In genomic region chr2:3079466-3079865, GRCh38 we compare ENCODE assay signal across 24 cellular contexts.
"Had no signal": no experiment of that assay in that cellular context is flagged by ENCODE, and none has a peak within 500 bp of the region (broad histone marks: within the 10 kb centered on the region; RNA-seq: fewer than 3 reads in every experiment).

No MANE protein-coding gene starts in this region.

- H3K4me2 ChIP-seq: hepatocyte, neural progenitor cell had no signal

- H3K9me3 ChIP-seq: left ventricle myocardium inferior, ovary, right atrium auricular region, vagina had no signal

- H3K36me3 Mint-ChIP-seq: mesothelial cell of epicardium; natural killer cell; neural progenitor cell; stimulated activated memory B cell treated with anti-CD40 and anti-IgM and Interleukin-4, amounts not matched to agents 10 μg/mL and 1 μg/mL and 100 μg/mL, for 72 hours; type B pancreatic cell had no signal

- H2AFZ ChIP-seq: hepatocyte, neural progenitor cell had no signal

- H3K79me2 ChIP-seq: hepatocyte had no signal

- H3K27me3 ChIP-seq: hepatocyte, neural progenitor cell, ovary, right atrium auricular region, tibial nerve, vagina had no signal

- DNase-seq: left ventricle myocardium inferior; naive B cell; natural killer cell; nephron progenitor cell; ovary; small intestine; stimulated activated CD4-positive, alpha-beta T cell treated with anti-CD3 and anti-CD28 coated beads, Interleukin-1b, Interleukin-23, amount 100 ng/mL, for 48 hours; stimulated activated CD4-positive, alpha-beta T cell treated with anti-CD3 and anti-CD28 coated beads, Interleukin-2, amount 100 ng/mL, for 48 hours; stimulated activated CD4-positive, alpha-beta T cell treated with anti-CD3 and anti-CD28 coated beads, Interleukin-4, amount 100 ng/mL, for 4 hours; stimulated activated CD8-positive, alpha-beta memory T cell treated with anti-CD3 and anti-CD28 coated beads, Interleukin-4, amount 100 ng/mL, for 48 hours; stimulated activated naive CD4-positive, alpha-beta T cell treated with Interleukin-2 at 50 U/mL for 16 hours; stimulated activated naive CD8-positive, alpha-beta T cell treated with anti-CD3 and anti-CD28 coated beads, Interleukin-15, amount 100 ng/mL, for 72 hours; substantia nigra had no signal

- ATAC-seq: natural killer cell; sciatic nerve; stimulated activated naive CD8-positive, alpha-beta T cell treated with anti-CD3 and anti-CD28 coated beads, Interleukin-15, amount 100 ng/mL, for 72 hours had no signal

- H3K27ac Mint-ChIP-seq: mesothelial cell of epicardium; naive B cell; natural killer cell; nephron progenitor cell; neural progenitor cell; progenitor cell of endocrine pancreas; stimulated activated memory B cell treated with anti-CD40 and anti-IgM and Interleukin-4, amounts not matched to agents 10 μg/mL and 1 μg/mL and 100 μg/mL, for 72 hours; type B pancreatic cell had no signal

- H3K9ac ChIP-seq: neural progenitor cell had no signal

- H3K4me1 Mint-ChIP-seq: mesothelial cell of epicardium; naive B cell; natural killer cell; stimulated activated memory B cell treated with anti-CD40 and anti-IgM and Interleukin-4, amounts not matched to agents 10 μg/mL and 1 μg/mL and 100 μg/mL, for 72 hours; stimulated activated naive CD8-positive, alpha-beta T cell treated with anti-CD3 and anti-CD28 coated beads, Interleukin-15, amount 100 ng/mL, for 72 hours had no signal

- H3K4me1 ChIP-seq: left ventricle myocardium inferior, right atrium auricular region, tibial nerve, vagina had no signal

- H3K4me3 Mint-ChIP-seq: mesothelial cell of epicardium; naive B cell; natural killer cell; nephron progenitor cell; neural progenitor cell; stimulated activated memory B cell treated with anti-CD40 and anti-IgM and Interleukin-4, amounts not matched to agents 10 μg/mL and 1 μg/mL and 100 μg/mL, for 72 hours; stimulated activated naive CD8-positive, alpha-beta T cell treated with anti-CD3 and anti-CD28 coated beads, Interleukin-15, amount 100 ng/mL, for 72 hours; type B pancreatic cell had no signal

- FAIRE-seq: small intestine had no signal

- H3K27ac ChIP-seq: hepatocyte, left ventricle myocardium inferior, neural progenitor cell, ovary, right atrium auricular region, tibial nerve, vagina had no signal

- H3K4me3 ChIP-seq: hepatocyte, left ventricle myocardium inferior, lung, neural progenitor cell, ovary, right atrium auricular region, tibial nerve, vagina had no signal

- H3K27me3 Mint-ChIP-seq: progenitor cell of endocrine pancreas, type B pancreatic cell had no signal

- H3K36me3 ChIP-seq: left ventricle myocardium inferior, neural progenitor cell, ovary, right atrium auricular region, tibial nerve, vagina had no signal
